ENCODE assay signal across 7 cellular contexts in the genomic region with DNA sequence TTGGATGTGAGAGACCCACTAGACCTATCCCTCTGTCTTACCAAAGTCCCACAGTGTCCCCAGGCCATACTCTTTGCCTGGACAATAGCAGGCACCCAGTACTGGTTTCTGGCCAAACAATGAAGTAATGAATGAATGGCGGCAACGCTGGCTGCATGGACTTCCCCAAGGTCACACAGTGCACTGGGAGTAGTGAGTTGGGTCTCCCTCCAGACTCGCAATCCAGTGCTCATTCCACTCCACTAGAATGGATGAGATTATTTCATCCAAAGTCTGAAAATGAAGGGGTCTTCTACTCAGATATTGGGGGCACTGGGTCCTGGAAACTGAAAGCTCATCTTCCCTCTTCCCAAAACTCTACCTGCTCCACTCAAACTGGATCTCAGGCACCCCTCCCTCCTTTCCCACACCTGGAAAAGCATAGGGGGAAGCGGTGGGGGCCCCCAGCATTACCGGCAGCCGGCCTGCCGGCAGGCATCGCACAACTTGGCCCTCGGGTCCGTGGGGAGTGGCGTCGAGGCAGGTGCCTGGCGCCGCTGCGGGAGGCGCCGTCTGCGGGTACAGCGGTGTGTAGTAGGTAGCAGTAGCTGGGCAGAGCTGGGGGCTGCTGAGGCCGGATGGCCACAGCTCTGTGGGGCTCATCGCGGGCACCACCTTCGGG. TPM values are rescaled to one million over a fixed set of nuclear protein-coding genes. Genes with fewer than 3 reads are reported as not detected.
A peak's percentile ranks its signal among the peaks of the same experiment; 100 is the strongest.
DNase-seq lines count a peak whose midpoint lies in the region; TF ChIP-seq lines count a peak whose summit lies in the region.

No MANE protein-coding gene starts in this region.

- H3K36me3 ChIP-seq in KMS-11 (ENCODE audit: insufficient read depth) (no peaks in the 10 kb centered on the region), mucosa of stomach (ENCODE audit: control insufficient read depth, insufficient read depth, low read length) (no peaks in the 10 kb centered on the region)

- in situ Hi-C loops in astrocyte of the spinal cord (cut with HindIII; ENCODE audit: low sequenced_read_pairs), result no loop called here

- TF ChIP-seq CTCF in GM12864 (IDR thresholded peaks at IDR 0.05; ENCODE audit: low read depth, low read length, missing control alignments) (no peak), KMS-11 (conservative IDR thresholded peaks at IDR 0.05; ENCODE audit: low read depth, low read length) (no peak), astrocyte of the spinal cord (IDR thresholded peaks at IDR 0.05; ENCODE audit: low read depth, low read length) (no peak)

- peak overlapping the region; percentile 98 for H3K4me2 ChIP-seq in KMS-11

- H2AFZ ChIP-seq in KMS-11 (ENCODE audit: low read depth), result 0 out of 2 replicates have a peak overlapping the region, but pooled peaks have one; percentile 2

- peaks cover 45% of the 10 kb centered on the region for H3K79me2 ChIP-seq in KMS-11 (ENCODE audit: insufficient read depth, low read depth)

- H3K9me3 ChIP-seq in mucosa of stomach (ENCODE audit: control insufficient read depth, low read length), result no peaks in the 10 kb centered on the region

- H4K20me1 ChIP-seq in KMS-11 (ENCODE audit: insufficient read depth), result no peaks in the 10 kb centered on the region

- H3K4me3 ChIP-seq in GM12864 (ENCODE audit: low read depth, low read length) (peak overlapping the region; percentile 83), KMS-11 (IDR thresholded peaks at IDR 0.05; ENCODE audit: insufficient read depth, low read depth, low read length) (peak overlapping the region; percentile 27), astrocyte of the spinal cord (ENCODE audit: low read depth, low read length) (peak overlapping the region; percentile 51), mucosa of stomach (ENCODE audit: low read length) (peak overlapping the region; percentile 61)

- H3K9ac ChIP-seq in KMS-11 (peak overlapping the region; percentile 96), mucosa of stomach (ENCODE audit: low read length) (peak overlapping the region; percentile 32)

- intact Hi-C loops in posterior vena cava (cut with DNase I), result loop anchor here in 1 of 2 donors (5.0 kb wide), 2 partner anchors 33 to 1398 kb away; no protein-coding TSS in a partner anchor

- peak overlapping the region; percentile 87 for H3K27ac ChIP-seq in KMS-11

- no peak for DNase-seq in GM12864 (ENCODE audit: low read depth)
- no peak for DNase-seq in astrocyte of the spinal cord (ENCODE audit: low read depth, low spot score)
- no peak for DNase-seq in dedifferentiated amniotic fluid mesenchymal stem cell (ENCODE audit: extremely low spot score)
- DNase-seq in posterior vena cava (ENCODE audit: low spot score), result no peak
- no peak for DNase-seq in NCI-H526 treated with DMSO at 0.1 percent for 48 hours (lab: John Stamatoyannopoulos, UW)

- H3K27me3 ChIP-seq in KMS-11 (ENCODE audit: insufficient read depth, low read depth) (no peaks in the 10 kb centered on the region), mucosa of stomach (ENCODE audit: control insufficient read depth, insufficient read depth, low read length) (no peaks in the 10 kb centered on the region)

- H3K4me1 ChIP-seq in KMS-11 (ENCODE audit: low read depth, poor library complexity, severe bottlenecking), result peaks cover 76% of the 10 kb centered on the region
- H3K4me1 ChIP-seq in mucosa of stomach (ENCODE audit: control insufficient read depth, insufficient read depth, low read length), result peaks cover 68% of the 10 kb centered on the region

RNA-seq across cellular contexts. Expression of a gene that starts 0.8 kb away (rescaled TPM):
- total RNA-seq in posterior vena cava, result under 1 TPM; 0.24 to 0.46 TPM

RNA-seq across cellular contexts. Expression of a gene that starts 29.1 kb away (rescaled TPM):
- 100 to 1,000 TPM; 190 to 243 TPM for total RNA-seq in posterior vena cava

RNA-seq across cellular contexts. Expression of a gene that starts 46.2 kb away (rescaled TPM):
- 10 to 100 TPM; 37.8 to 51.4 TPM for total RNA-seq in posterior vena cava

Comparison
In these comparisons a context has a peak if more than half of its experiments do, and no peak if none do; other contexts are left out.
1. H3K4me3 ChIP-seq: peak in every context shown above with its lines; median percentile 83 in GM12864; 61 in mucosa of stomach; 51 in astrocyte of the spinal cord; 27 in KMS-11.